27 cellular contexts compared by ENCODE assay signal in the genomic region with DNA sequence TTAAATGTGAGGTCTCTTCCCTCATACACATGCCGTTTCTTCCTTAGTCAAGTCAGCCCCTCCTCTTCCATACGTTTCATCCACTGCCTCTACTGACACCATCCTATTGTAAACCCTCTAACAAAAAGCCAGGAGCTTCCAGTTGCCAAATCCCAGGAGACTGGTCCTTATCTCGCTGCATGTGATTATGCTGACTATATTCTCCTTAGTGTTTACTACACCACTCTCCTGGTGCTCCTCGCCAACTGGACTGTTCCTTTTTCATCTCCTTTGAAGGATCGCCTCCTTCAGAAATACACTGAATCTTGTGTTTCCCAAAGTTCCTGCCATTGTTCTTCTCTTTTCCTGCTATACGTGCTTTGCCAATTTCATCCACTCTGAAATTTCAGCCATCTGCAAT.
"Had no signal": no experiment of that assay in that cellular context is flagged by ENCODE, and none has a peak within 500 bp of the region (broad histone marks: within the 10 kb centered on the region; RNA-seq: fewer than 3 reads in every experiment).

No MANE protein-coding gene starts in this region.

- H3K9me3 Mint-ChIP-seq: activated T-cell treated with anti-CD3 and anti-CD28 coated beads, Interleukin-2, amount 50 U/mL, for 24 hours; activated T-helper 17 cell treated with anti-CD3 and anti-CD28 coated beads, Interleukin-2, amount 50 U/mL, for 72 hours; central memory CD8-positive, alpha-beta T cell; dendritic cell treated with granulocyte-macrophage colony-stimulating factor and Interleukin-4, amounts not matched to agents 40 ng/mL and 50 ng/mL, for 4 days; naive thymus-derived CD8-positive, alpha-beta T cell; neural crest cell; stimulated activated naive B cell treated with anti-CD40 and anti-IgM and Interleukin-4, amounts not matched to agents 10 μg/mL and 1 μg/mL and 100 μg/mL, for 72 hours had no signal

- ATAC-seq: activated CD4-positive, CD25-positive, alpha-beta regulatory T cell treated with anti-CD3 and anti-CD28 coated beads, Interleukin-2, amount 50 U/mL, for 24 hours; activated T-helper 17 cell treated with anti-CD3 and anti-CD28 coated beads, Interleukin-2, amount 50 U/mL, for 72 hours; heart right ventricle; left lung; lower lobe of right lung; naive thymus-derived CD8-positive, alpha-beta T cell; pancreas; stimulated activated naive B cell treated with anti-CD40 and anti-IgM and Interleukin-4, amounts not matched to agents 10 μg/mL and 1 μg/mL and 100 μg/mL, for 72 hours had no signal

- H3K27ac ChIP-seq: breast epithelium, heart right ventricle, left lung, lower lobe of right lung, pancreas, prostate gland, tibial nerve, VCaP had no signal

- H3K4me3 Mint-ChIP-seq: activated CD4-positive, alpha-beta memory T cell treated with anti-CD3 and anti-CD28 coated beads, Interleukin-2, amount 10 ng/mL, durations not matched to agents 7 days and 5 days; activated T-cell treated with anti-CD3 and anti-CD28 coated beads, Interleukin-2, amount 50 U/mL, for 24 hours; activated T-helper 17 cell treated with anti-CD3 and anti-CD28 coated beads, Interleukin-2, amount 50 U/mL, for 72 hours; central memory CD8-positive, alpha-beta T cell; dendritic cell treated with granulocyte-macrophage colony-stimulating factor and Interleukin-4, amounts not matched to agents 40 ng/mL and 50 ng/mL, for 4 days; naive thymus-derived CD8-positive, alpha-beta T cell; neural crest cell; stimulated activated naive B cell treated with anti-CD40 and anti-IgM and Interleukin-4, amounts not matched to agents 10 μg/mL and 1 μg/mL and 100 μg/mL, for 72 hours had no signal

- DNase-seq: activated CD4-positive, alpha-beta memory T cell treated with anti-CD3 and anti-CD28 coated beads, Interleukin-2, amount 10 ng/mL, durations not matched to agents 7 days and 5 days; activated CD4-positive, alpha-beta T cell treated with anti-CD3 and anti-CD28 coated beads for 48 hours; activated CD8-positive, alpha-beta memory T cell treated with anti-CD3 and anti-CD28 coated beads, Interleukin-2, amount 50 U/mL, for 48 hours; activated gamma-delta T cell treated with Interleukin-2 at 50 U/mL for 16 hours; activated naive CD4-positive, alpha-beta T cell treated with anti-CD3 and anti-CD28 coated beads, Interleukin-2, amount 50 U/mL, for 16 hours; activated T-cell treated with anti-CD3 and anti-CD28 coated beads, Interleukin-2, amount 50 U/mL, for 24 hours; effector CD4-positive, alpha-beta T cell; heart right ventricle; kidney glomerular epithelial cell; left lung; lower lobe of right lung; mesenchymal stem cell; naive thymus-derived CD8-positive, alpha-beta T cell; nucleus accumbens; pancreas; stimulated activated CD4-positive, alpha-beta T cell treated with anti-CD3 and anti-CD28 coated beads, Interleukin-15, amount 100 ng/mL, for 24 hours; stimulated activated CD4-positive, alpha-beta T cell treated with anti-CD3 and anti-CD28 coated beads, Interleukin-2, amount 100 ng/mL, for 24 hours; stimulated activated naive B cell treated with anti-CD40 and anti-IgM and Interleukin-4, amounts not matched to agents 10 μg/mL and 1 μg/mL and 100 μg/mL, for 72 hours had no signal

- H3K27ac Mint-ChIP-seq: activated CD4-positive, alpha-beta memory T cell treated with anti-CD3 and anti-CD28 coated beads, Interleukin-2, amount 10 ng/mL, durations not matched to agents 7 days and 5 days; activated T-cell treated with anti-CD3 and anti-CD28 coated beads, Interleukin-2, amount 50 U/mL, for 24 hours; activated T-helper 17 cell treated with anti-CD3 and anti-CD28 coated beads, Interleukin-2, amount 50 U/mL, for 72 hours; dendritic cell treated with granulocyte-macrophage colony-stimulating factor and Interleukin-4, amounts not matched to agents 40 ng/mL and 50 ng/mL, for 4 days; stimulated activated naive B cell treated with anti-CD40 and anti-IgM and Interleukin-4, amounts not matched to agents 10 μg/mL and 1 μg/mL and 100 μg/mL, for 72 hours had no signal

- H3K4me1 Mint-ChIP-seq: activated T-helper 17 cell treated with anti-CD3 and anti-CD28 coated beads, Interleukin-2, amount 50 U/mL, for 72 hours; central memory CD8-positive, alpha-beta T cell had no signal

- H3K27me3 Mint-ChIP-seq: activated T-cell treated with anti-CD3 and anti-CD28 coated beads, Interleukin-2, amount 50 U/mL, for 24 hours; dendritic cell treated with granulocyte-macrophage colony-stimulating factor and Interleukin-4, amounts not matched to agents 40 ng/mL and 50 ng/mL, for 4 days; naive thymus-derived CD8-positive, alpha-beta T cell had no signal
